ENCODE assay signal across 9 cellular contexts in genomic region chr6:106692112-106692822, GRCh38.
A peak's percentile ranks its signal among the peaks of the same experiment; 100 is the strongest.
DNase-seq lines count a peak whose midpoint lies in the region; ATAC-seq, FAIRE-seq and TF ChIP-seq lines count a peak whose summit lies in the region.
"Had no signal": no experiment of that assay in that cellular context is flagged by ENCODE, and none has a peak within 500 bp of the region (broad histone marks: within the 10 kb centered on the region; RNA-seq: fewer than 3 reads in every experiment).

No MANE protein-coding gene starts in this region.

- TF ChIP-seq POLR2A in endothelial cell of umbilical vein (IDR thresholded peaks at IDR 0.05; ENCODE audit: low read depth, low read length) (no peak), gastrocnemius medialis (IDR thresholded peaks at IDR 0.05) (no peak)

- intact Hi-C loops in endothelial cell of umbilical vein (cut with micrococcal nuclease) (no loop called here), gastrocnemius medialis (cut with DNase I; ENCODE audit: low total_unique reads) (no loop called here)
- intact Hi-C loops in activated naive CD4-positive, alpha-beta T cell treated with anti-CD3 and anti-CD28 coated beads for 36 hours (cut with micrococcal nuclease) = no loop called here

- DNase-seq in DMS153 (lab: John Stamatoyannopoulos, UW) (peak; percentile 62), NCI-H2171 (lab: John Stamatoyannopoulos, UW) (peak; percentile 39), endothelial cell of umbilical vein (ENCODE audit: low read depth, low spot score) (peak; percentile 33), gastrocnemius medialis (no peak)
- DNase-seq in activated naive CD4-positive, alpha-beta T cell treated with anti-CD3 and anti-CD28 coated beads for 36 hours = no peak
- no peak for DNase-seq in stimulated activated CD4-positive, alpha-beta T cell treated with anti-CD3 and anti-CD28 coated beads, Interleukin-2, amount 100 ng/mL, for 48 hours
- DNase-seq: activated CD4-positive, alpha-beta T cell treated with anti-CD3 and anti-CD28 coated beads, Interleukin-2, amount 10 ng/mL, durations not matched to agents 7 days and 5 days had no signal

- dilution Hi-C loops in endothelial cell of umbilical vein (cut with MboI; ENCODE audit: extremely low pct_ligation_motif_present, low sequenced_read_pairs) = no loop called here

- CTCF ChIA-PET in endothelial cell of umbilical vein (lab: Charles Lee) = no interaction called here
- CTCF ChIA-PET in activated naive CD4-positive, alpha-beta T cell treated with anti-CD3 and anti-CD28 coated beads for 36 hours (lab: Charles Lee) = no interaction called here

- H4K20me1 ChIP-seq in endothelial cell of umbilical vein (replicated peaks; ENCODE audit: control insufficient read depth, extremely low read depth, insufficient read depth, low read length) = no peaks in the 10 kb centered on the region

- H3K36me3 Mint-ChIP-seq in activated naive CD4-positive, alpha-beta T cell treated with anti-CD3 and anti-CD28 coated beads for 36 hours (ENCODE audit: low read depth) = no peaks in the 10 kb centered on the region

- H3K4me2 ChIP-seq in endothelial cell of umbilical vein (ENCODE audit: insufficient read depth, low read length) = no peak overlapping the region

- no peaks in the 10 kb centered on the region for H3K9me3 Mint-ChIP-seq in activated naive CD4-positive, alpha-beta T cell treated with anti-CD3 and anti-CD28 coated beads for 36 hours
- H3K9me3 Mint-ChIP-seq: activated CD4-positive, alpha-beta T cell treated with anti-CD3 and anti-CD28 coated beads, Interleukin-2, amount 10 ng/mL, durations not matched to agents 7 days and 5 days had no signal

- FAIRE-seq in endothelial cell of umbilical vein (lab: Jason Lieb, UNC) = peak; percentile 37

- BruUV-seq in endothelial cell of umbilical vein (replicated peaks; lab: Mats Ljungman, UMichigan) = no TSS peak

- H3K4me1 ChIP-seq in endothelial cell of umbilical vein (ENCODE audit: control insufficient read depth, extremely low read depth, insufficient read depth, low read length) = no peaks in the 10 kb centered on the region
- H3K4me1 ChIP-seq in muscle layer of duodenum (ENCODE audit: control insufficient read depth in 1 of 2, insufficient read depth in 2 of 2, low read length in 2 of 2) = no peaks in the 10 kb centered on the region
- H3K4me1 ChIP-seq in gastrocnemius medialis = no peaks in the 10 kb centered on the region

- H3K27ac Mint-ChIP-seq in activated naive CD4-positive, alpha-beta T cell treated with anti-CD3 and anti-CD28 coated beads for 36 hours = no peak overlapping the region
- H3K27ac Mint-ChIP-seq: activated CD4-positive, alpha-beta T cell treated with anti-CD3 and anti-CD28 coated beads, Interleukin-2, amount 10 ng/mL, durations not matched to agents 7 days and 5 days had no signal

- POLR2A ChIA-PET in endothelial cell of umbilical vein (lab: Charles Lee) = no interaction called here

- H3K36me3 ChIP-seq in endothelial cell of umbilical vein (ENCODE audit: control insufficient read depth in 2 of 2, extremely low read depth in 1 of 2, insufficient read depth in 2 of 2, low read length in 2 of 2) = no peaks in the 10 kb centered on the region
- no peaks in the 10 kb centered on the region for H3K36me3 ChIP-seq in muscle layer of duodenum (ENCODE audit: control insufficient read depth in 1 of 2, insufficient read depth in 2 of 2, low read length in 2 of 2)
- H3K36me3 ChIP-seq in gastrocnemius medialis = no peaks in the 10 kb centered on the region

- H3K9ac ChIP-seq in endothelial cell of umbilical vein (replicated peaks; ENCODE audit: extremely low read depth, insufficient read depth, low read length) = no peak overlapping the region

- H3K9me1 ChIP-seq in endothelial cell of umbilical vein (replicated peaks; ENCODE audit: control insufficient read depth, extremely low read depth, insufficient read depth, low read length) = no peaks in the 10 kb centered on the region

- TF ChIP-seq CTCF in endothelial cell of umbilical vein (IDR thresholded peaks at IDR 0.05; ENCODE audit: extremely low read depth in 1 of 2, insufficient read depth in 1 of 2, low read depth in 1 of 2, low read length in 2 of 2) (no peak), gastrocnemius medialis (IDR thresholded peaks at IDR 0.05 in 4 of 5, conservative IDR thresholded peaks at IDR 0.05 in 1 of 5) (no peak)

- H3K27me3 Mint-ChIP-seq in activated naive CD4-positive, alpha-beta T cell treated with anti-CD3 and anti-CD28 coated beads for 36 hours (ENCODE audit: low read depth) = peaks cover 2% of the 10 kb centered on the region

- in situ Hi-C loops in gastrocnemius medialis (cut with MboI; ENCODE audit: low sequenced_read_pairs in 4 of 4) = no loop called here

- ATAC-seq in HG02981 (IDR thresholded peaks at IDR 0.05; ENCODE audit: unreplicated experiment) = no peak
- no peak for ATAC-seq in gastrocnemius medialis

- H3K79me2 ChIP-seq in endothelial cell of umbilical vein (ENCODE audit: control insufficient read depth, insufficient read depth, low read length) = no peaks in the 10 kb centered on the region

- H3K9me3 ChIP-seq in endothelial cell of umbilical vein (replicated peaks; ENCODE audit: control insufficient read depth, insufficient read depth, low read length) (no peaks in the 10 kb centered on the region), muscle layer of duodenum (ENCODE audit: control insufficient read depth in 1 of 2, low read length in 2 of 2) (no peaks in the 10 kb centered on the region), gastrocnemius medialis (no peaks in the 10 kb centered on the region)

- H3K27me3 ChIP-seq in endothelial cell of umbilical vein (ENCODE audit: control insufficient read depth in 2 of 2, insufficient read depth in 2 of 2, low read length in 2 of 2) (peaks cover 2 to 6% of the 10 kb centered on the region in 2 experiments), muscle layer of duodenum (ENCODE audit: low read depth, low read length) (no peaks in the 10 kb centered on the region), gastrocnemius medialis (no peaks in the 10 kb centered on the region)

- H3K4me1 Mint-ChIP-seq in activated naive CD4-positive, alpha-beta T cell treated with anti-CD3 and anti-CD28 coated beads for 36 hours (ENCODE audit: low read depth) = no peaks in the 10 kb centered on the region
- H3K4me1 Mint-ChIP-seq: activated CD4-positive, alpha-beta T cell treated with anti-CD3 and anti-CD28 coated beads, Interleukin-2, amount 10 ng/mL, durations not matched to agents 7 days and 5 days had no signal

- H3K4me3 ChIP-seq in endothelial cell of umbilical vein (replicated peaks in 1 of 3; ENCODE audit: insufficient read depth in 1 of 3, low read depth in 1 of 3, low read length in 3 of 3) (no peak overlapping the region), muscle layer of duodenum (ENCODE audit: low read depth in 1 of 2, low read length in 2 of 2) (no peak overlapping the region), gastrocnemius medialis (no peak overlapping the region)

- no peak overlapping the region for H3K4me3 Mint-ChIP-seq in activated naive CD4-positive, alpha-beta T cell treated with anti-CD3 and anti-CD28 coated beads for 36 hours
- H3K4me3 Mint-ChIP-seq: activated CD4-positive, alpha-beta T cell treated with anti-CD3 and anti-CD28 coated beads, Interleukin-2, amount 10 ng/mL, durations not matched to agents 7 days and 5 days had no signal

- H3K27ac ChIP-seq in endothelial cell of umbilical vein (ENCODE audit: insufficient read depth, low read depth, low read length) (no peak overlapping the region), muscle layer of duodenum (ENCODE audit: low read length) (peak overlapping the region; percentile 29), gastrocnemius medialis (no peak overlapping the region)

- no peak overlapping the region for H2AFZ ChIP-seq in endothelial cell of umbilical vein (ENCODE audit: low read depth, low read length)

TF ChIP-seq in endothelial cell of umbilical vein, 7 proteins besides CTCF, POLR2A, EP300 and RAD21:
- no peak for TF ChIP-seq MYC (IDR thresholded peaks at IDR 0.05; ENCODE audit: low read depth, low read length)
- TF ChIP-seq POLR2AphosphoS5 (IDR thresholded peaks at IDR 0.05; ENCODE audit: insufficient read depth, low read depth, low read length) = no peak
- no peak for TF ChIP-seq MAX (IDR thresholded peaks at IDR 0.05; ENCODE audit: insufficient read depth, insufficient read length)
- TF ChIP-seq EZH2 (IDR thresholded peaks at IDR 0.05; ENCODE audit: borderline replicate concordance, low read depth, low read length, severe bottlenecking) = no peak
- TF ChIP-seq FOS (IDR thresholded peaks at IDR 0.05; ENCODE audit: borderline replicate concordance, insufficient read depth, low read length) = no peak
- TF ChIP-seq GATA2 (IDR thresholded peaks at IDR 0.05; ENCODE audit: insufficient read depth, insufficient read length, low read depth, low read length) = no peak
- no peak for TF ChIP-seq JUN (IDR thresholded peaks at IDR 0.05; ENCODE audit: borderline replicate concordance, insufficient read depth, insufficient read length, low read depth)

Comparison
In these comparisons a context has a peak if more than half of its experiments do, and no peak if none do; other contexts are left out.
1. DNase-seq: peak in DMS153 (single experiment), NCI-H2171 (single experiment) and endothelial cell of umbilical vein (single experiment); none in activated naive CD4-positive, alpha-beta T cell treated with anti-CD3 and anti-CD28 coated beads for 36 hours (single experiment), gastrocnemius medialis (0 of 2) and stimulated activated CD4-positive, alpha-beta T cell treated with anti-CD3 and anti-CD28 coated beads, Interleukin-2, amount 100 ng/mL, for 48 hours (0 of 2).